ENCODE assay signal across 1 cellular context in the genomic region with DNA sequence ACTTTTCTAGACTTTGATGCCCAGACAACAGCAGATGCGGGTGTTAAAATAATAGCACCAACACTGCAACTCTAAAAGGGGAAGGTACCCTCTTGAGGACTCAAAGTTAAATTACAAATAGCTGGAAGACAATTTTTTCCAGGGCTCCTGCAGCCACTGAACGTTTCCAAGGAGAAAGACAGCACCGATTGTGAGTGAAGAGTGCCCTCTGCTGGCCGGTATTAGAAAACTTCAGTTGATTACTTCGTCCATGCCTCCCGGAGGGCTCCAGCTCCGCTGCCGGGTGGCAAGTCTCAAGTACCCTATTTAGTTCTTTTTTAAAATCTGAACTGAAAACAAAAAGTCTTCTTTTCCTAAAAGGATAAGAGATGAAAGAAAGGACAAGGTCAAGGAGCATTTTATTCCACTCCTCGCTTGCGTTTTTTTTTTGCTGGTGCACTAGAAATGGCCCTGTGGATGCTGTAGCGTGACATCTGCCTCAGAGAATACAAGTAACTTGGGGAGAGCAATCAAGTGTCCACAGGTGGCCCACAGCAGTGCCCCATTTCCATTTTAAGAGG.
TF ChIP-seq lines count a peak whose summit lies in the region.

No MANE protein-coding gene starts in this region.

TF ChIP-seq in H1, 55 proteins besides CTCF, POLR2A, EP300 and RAD21 (continued from another document):
- TF ChIP-seq POU5F1 (IDR thresholded peaks at IDR 0.05; ENCODE audit: low read depth, low read length): no peak
